18 cellular contexts compared by ENCODE assay signal in genomic region chr1:170687625-170688024, GRCh38. TPM values are rescaled to one million over a fixed set of nuclear protein-coding genes. Genes with fewer than 3 reads are reported as not detected.
"Had no signal": no experiment of that assay in that cellular context is flagged by ENCODE, and none has a peak within 500 bp of the region (broad histone marks: within the 10 kb centered on the region; RNA-seq: fewer than 3 reads in every experiment).

No MANE protein-coding gene starts in this region.

- H3K9me3 Mint-ChIP-seq: activated CD4-positive, alpha-beta T cell treated with anti-CD3 and anti-CD28 coated beads, Interleukin-2, amount 10 ng/mL, durations not matched to agents 7 days and 5 days; activated naive CD8-positive, alpha-beta T cell treated with anti-CD3 and anti-CD28 coated beads, Interleukin-2, amount 10 ng/mL, durations not matched to agents 7 days and 5 days; activated T-helper 1 cell treated with anti-CD3 and anti-CD28 coated beads, Interleukin-12 subunit alpha, Interleukin-12 subunit beta, Interleukin-2, Interleukin-4 antibody, amounts not matched to agents 30 ng/mL and 10 ng/mL and 1 ng/mL, durations not matched to agents 14 hours and 24 hours and 36 hours; T-cell had no signal

- H3K27ac ChIP-seq: transverse colon had no signal

- H3K27ac Mint-ChIP-seq: activated CD4-positive, alpha-beta T cell treated with anti-CD3 and anti-CD28 coated beads, Interleukin-2, amount 10 ng/mL, durations not matched to agents 7 days and 5 days; activated naive CD8-positive, alpha-beta T cell treated with anti-CD3 and anti-CD28 coated beads, Interleukin-2, amount 10 ng/mL, durations not matched to agents 7 days and 5 days; activated T-helper 1 cell treated with anti-CD3 and anti-CD28 coated beads, Interleukin-12 subunit alpha, Interleukin-12 subunit beta, Interleukin-2, Interleukin-4 antibody, amounts not matched to agents 30 ng/mL and 10 ng/mL and 1 ng/mL, durations not matched to agents 14 hours and 24 hours and 36 hours; immature natural killer cell; progenitor cell of endocrine pancreas; T-cell had no signal

- H3K4me1 Mint-ChIP-seq: activated CD4-positive, alpha-beta T cell treated with anti-CD3 and anti-CD28 coated beads, Interleukin-2, amount 10 ng/mL, durations not matched to agents 7 days and 5 days; activated naive CD8-positive, alpha-beta T cell treated with anti-CD3 and anti-CD28 coated beads, Interleukin-2, amount 10 ng/mL, durations not matched to agents 7 days and 5 days; immature natural killer cell; T-cell had no signal

- H3K9me3 ChIP-seq: transverse colon had no signal

- H3K36me3 ChIP-seq: transverse colon had no signal

- DNase-seq: activated CD4-positive, alpha-beta T cell treated with anti-CD3 and anti-CD28 coated beads, Interleukin-2, amount 10 ng/mL, durations not matched to agents 7 days and 5 days; activated naive CD8-positive, alpha-beta T cell treated with anti-CD3 and anti-CD28 coated beads, Interleukin-2, amount 10 ng/mL, durations not matched to agents 7 days and 5 days; anterior cingulate cortex; dermis blood vessel endothelial cell; erythroblast; immature natural killer cell; midbrain; right cardiac atrium; stimulated activated CD4-positive, alpha-beta T cell treated with anti-CD3 and anti-CD28 coated beads, Interleukin-4, amount 100 ng/mL, for 24 hours; stimulated activated naive CD4-positive, alpha-beta T cell treated with Interleukin-2 at 50 U/mL for 16 hours; substantia nigra; T-cell; T-helper 9 cell; transverse colon had no signal

- H3K4me3 Mint-ChIP-seq: activated CD4-positive, alpha-beta T cell treated with anti-CD3 and anti-CD28 coated beads, Interleukin-2, amount 10 ng/mL, durations not matched to agents 7 days and 5 days; activated naive CD8-positive, alpha-beta T cell treated with anti-CD3 and anti-CD28 coated beads, Interleukin-2, amount 10 ng/mL, durations not matched to agents 7 days and 5 days; activated T-helper 1 cell treated with anti-CD3 and anti-CD28 coated beads, Interleukin-12 subunit alpha, Interleukin-12 subunit beta, Interleukin-2, Interleukin-4 antibody, amounts not matched to agents 30 ng/mL and 10 ng/mL and 1 ng/mL, durations not matched to agents 14 hours and 24 hours and 36 hours; immature natural killer cell; T-cell had no signal

- ATAC-seq: right cardiac atrium, T-cell had no signal

- H3K4me3 ChIP-seq: skin epidermis, transverse colon had no signal

- H3K36me3 Mint-ChIP-seq: activated naive CD8-positive, alpha-beta T cell treated with anti-CD3 and anti-CD28 coated beads, Interleukin-2, amount 10 ng/mL, durations not matched to agents 7 days and 5 days; immature natural killer cell; T-cell had no signal

RNA-seq across cellular contexts. Expression of gene PRRX1, which starts 23.7 kb away (rescaled TPM):
- total RNA-seq: activated CD4-positive, alpha-beta T cell treated with anti-CD3 and anti-CD28 coated beads, Interleukin-2, amount 10 ng/mL, durations not matched to agents 7 days and 5 days; activated CD8-positive, alpha-beta memory T cell treated with anti-CD3 and anti-CD28 coated beads for 36 hours; activated naive CD8-positive, alpha-beta T cell treated with anti-CD3 and anti-CD28 coated beads, Interleukin-2, amount 10 ng/mL, durations not matched to agents 7 days and 5 days; activated T-helper 1 cell treated with anti-CD3 and anti-CD28 coated beads, Interleukin-12 subunit alpha, Interleukin-12 subunit beta, Interleukin-2, Interleukin-4 antibody, amounts not matched to agents 30 ng/mL and 10 ng/mL and 1 ng/mL, durations not matched to agents 14 hours and 24 hours and 36 hours had no signal
- polyA plus RNA-seq: immature natural killer cell had no signal
